ENCODE assay signal across 8 cellular contexts in genomic region chr2:177148477-177149154, GRCh38.
DNase-seq lines count a peak whose midpoint lies in the region; ATAC-seq and TF ChIP-seq lines count a peak whose summit lies in the region.

No MANE protein-coding gene starts in this region.

- peak overlapping the region; percentile 64; the same call in 1 of the 2 replicates for H3K9ac ChIP-seq in ES-I3 (ENCODE audit: low read depth, low read length)

- 4 to 5% methylated on average over 25 of the region's 25 CpGs for WGBS in testis, 2 donors

- H3K36me3 ChIP-seq in ES-I3 (ENCODE audit: insufficient read depth, low read length) (no peaks in the 10 kb centered on the region), H7 (replicated peaks; ENCODE audit: control insufficient read depth, insufficient read depth, low read length) (no peaks in the 10 kb centered on the region), RWPE2 (ENCODE audit: low read depth) (no peaks in the 10 kb centered on the region), testis (ENCODE audit: low read depth, missing control alignments) (no peaks in the 10 kb centered on the region)

- peak; percentile 97 for TF ChIP-seq CTCF in RWPE2 (IDR thresholded peaks at IDR 0.05; ENCODE audit: poor library complexity, severe bottlenecking)
- TF ChIP-seq CTCF in omental fat pad (IDR thresholded peaks at IDR 0.05): peak in 1 of 3 donors; percentile 33
- TF ChIP-seq CTCF in testis (IDR thresholded peaks at IDR 0.05): peak in 2 of 3 experiments; percentile 70 to 74

- H3K4me1 ChIP-seq in ES-I3 (ENCODE audit: insufficient read depth, low read length) (no peaks in the 10 kb centered on the region), RWPE2 (ENCODE audit: insufficient read depth, poor library complexity, severe bottlenecking) (no peaks in the 10 kb centered on the region), testis (peaks cover 3% of the 10 kb centered on the region)

- H3K4me3 ChIP-seq in H7 (ENCODE audit: insufficient read depth, low read depth, low read length) (peak overlapping the region; percentile 31), RWPE2 (ENCODE audit: severe bottlenecking) (peak overlapping the region; percentile 23), testis (peak overlapping the region; percentile 34 to 37)

- H3K9me3 ChIP-seq in ES-I3 (ENCODE audit: control insufficient read depth, insufficient read depth, low read length): no peaks in the 10 kb centered on the region
- no peaks in the 10 kb centered on the region for H3K9me3 ChIP-seq in RWPE2 (ENCODE audit: severe bottlenecking)
- H3K9me3 ChIP-seq in testis: no peaks in the 10 kb centered on the region

- peaks cover 2% of the 10 kb centered on the region for H3K27me3 ChIP-seq in H7 (ENCODE audit: control insufficient read depth, insufficient read depth, low read length)
- peaks cover 15% of the 10 kb centered on the region for H3K27me3 ChIP-seq in RWPE2 (ENCODE audit: insufficient read depth, poor library complexity, severe bottlenecking)
- H3K27me3 ChIP-seq in testis: no peaks in the 10 kb centered on the region

- ATAC-seq in RWPE2 (ENCODE audit: low read depth): peak; percentile 98
- ATAC-seq in omental fat pad (ENCODE audit: low FRiP score): peak; percentile 94

- intact Hi-C loops in testis (cut with DNase I; ENCODE audit: low total_unique reads): no loop called here

- TF ChIP-seq POLR2A in testis (IDR thresholded peaks at IDR 0.05): no peak

- DNase-seq in H7 (peak; percentile 60), LoVo (ENCODE audit: low spot score) (peak; percentile 85), RWPE2 (ENCODE audit: low spot score) (no peak), germinal center (ENCODE audit: low spot score) (peak; percentile 59), omental fat pad (ENCODE audit: low spot score) (peak; percentile 72), testis (peak; percentile 90)
- peak; percentile 57 for DNase-seq in activated effector memory CD4-positive, alpha-beta T cell treated with Interleukin-2 at 50 U/mL for 16 hours

- H3K27ac ChIP-seq in RWPE2 (ENCODE audit: poor library complexity, severe bottlenecking): no peak overlapping the region
- peak overlapping the region in 1 of 2 donors; percentile 23 for H3K27ac ChIP-seq in testis
